8 cellular contexts compared by ENCODE assay signal in the genomic region with DNA sequence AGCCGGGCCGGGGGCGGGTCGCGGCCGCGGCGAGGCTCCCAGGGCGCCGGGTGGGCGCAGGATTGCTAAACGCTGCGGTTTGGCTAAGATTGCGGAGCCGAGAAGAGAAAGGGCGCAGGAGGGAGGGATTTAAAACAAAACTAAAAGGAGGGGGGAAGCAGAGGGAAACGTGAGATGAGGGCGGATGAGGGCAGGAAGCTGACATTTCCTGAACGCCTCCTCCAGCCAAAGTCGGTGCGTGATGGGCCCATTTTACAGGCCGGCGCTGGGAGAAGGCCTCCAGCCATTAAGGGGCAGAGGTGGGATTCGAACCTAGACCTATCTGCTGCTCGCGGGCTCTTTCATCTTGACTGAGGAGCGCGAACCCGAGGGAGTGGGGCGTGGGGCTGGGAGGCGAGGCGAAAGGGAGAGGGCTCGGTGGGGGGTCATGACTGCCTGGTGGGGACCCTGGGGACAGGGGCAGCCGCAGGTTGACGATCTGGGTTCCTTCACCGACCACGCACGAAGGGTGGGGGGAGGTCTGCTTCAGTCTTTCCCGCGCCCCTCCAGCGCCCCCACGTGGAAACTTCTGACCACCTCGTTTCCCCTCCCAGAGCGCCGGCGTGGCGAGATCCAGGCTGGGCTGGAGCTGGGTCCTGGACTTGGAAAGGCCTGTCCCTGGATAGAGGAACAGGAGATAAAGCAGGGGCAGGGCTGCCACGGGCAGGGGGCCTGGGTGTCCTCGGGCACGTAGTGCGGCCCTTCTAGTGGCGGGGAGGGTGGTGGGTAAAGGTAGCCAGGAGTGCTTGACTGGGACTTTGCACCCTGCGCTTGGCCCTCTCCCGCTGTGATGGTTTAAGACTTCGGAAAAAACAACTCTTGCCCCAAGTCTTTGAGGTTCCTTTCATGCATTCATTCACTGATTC. TPM values are rescaled to one million over a fixed set of nuclear protein-coding genes. Genes with fewer than 3 reads are reported as not detected.
DNase-seq lines count a peak whose midpoint lies in the region; ATAC-seq, FAIRE-seq and TF ChIP-seq lines count a peak whose summit lies in the region.

No MANE protein-coding gene starts in this region.

- no peak overlapping the region for H3K27ac ChIP-seq in mesendoderm (ENCODE audit: low read depth, low read length)

- H3K36me3 Mint-ChIP-seq in activated CD4-positive, alpha-beta memory T cell treated with anti-CD3 and anti-CD28 coated beads, Interleukin-2, amount 10 ng/mL, durations not matched to agents 7 days and 5 days (ENCODE audit: low read depth) = no peaks in the 10 kb centered on the region

- H3K79me1 ChIP-seq in mesendoderm (ENCODE audit: low read length) = no peaks in the 10 kb centered on the region

- no peak overlapping the region for H3K4ac ChIP-seq in mesendoderm (ENCODE audit: low read depth, low read length)

- peak; percentile 60 for DNase-seq in GM12891 (ENCODE audit: insufficient read length, low spot score)
- peak; percentile 53 for DNase-seq in NCI-H2171 (lab: John Stamatoyannopoulos, UW)
- DNase-seq in activated CD4-positive, alpha-beta memory T cell treated with anti-CD3 and anti-CD28 coated beads, Interleukin-2, amount 10 ng/mL, durations not matched to agents 7 days and 5 days = peak; percentile 73
- DNase-seq in effector CD8-positive, alpha-beta T cell (lab: John Stamatoyannopoulos, UW) = peak; percentile 58
- DNase-seq in mesendoderm = peak; percentile 79
- DNase-seq in stimulated activated CD8-positive, alpha-beta memory T cell treated with anti-CD3 and anti-CD28 coated beads, Interleukin-12 subunit alpha, Interleukin-12 subunit beta, amount 100 ng/mL, for 24 hours (ENCODE audit: extremely low read depth) = peak; percentile 16

- no peak overlapping the region for H2BK5ac ChIP-seq in mesendoderm (ENCODE audit: low read length)

- H3K56ac ChIP-seq in mesendoderm (ENCODE audit: low read length) = peak overlapping the region; percentile 84

- ATAC-seq in GM21423 (IDR thresholded peaks at IDR 0.05; ENCODE audit: unreplicated experiment) = no peak
- ATAC-seq in GM18858 (IDR thresholded peaks at IDR 0.05; ENCODE audit: unreplicated experiment) = no peak

- H3K18ac ChIP-seq in mesendoderm (ENCODE audit: low read length) = no peak overlapping the region

- TF ChIP-seq POLR2A in GM12891 (IDR thresholded peaks at IDR 0.05; ENCODE audit: low read depth, low read length) = no peak

- FAIRE-seq in GM12891 (lab: Jason Lieb, UNC) = peak; percentile 80

- H3K4me1 Mint-ChIP-seq in activated CD4-positive, alpha-beta memory T cell treated with anti-CD3 and anti-CD28 coated beads, Interleukin-2, amount 10 ng/mL, durations not matched to agents 7 days and 5 days = peaks cover 16% of the 10 kb centered on the region

- peaks cover 8% of the 10 kb centered on the region for H3K27me3 Mint-ChIP-seq in activated CD4-positive, alpha-beta memory T cell treated with anti-CD3 and anti-CD28 coated beads, Interleukin-2, amount 10 ng/mL, durations not matched to agents 7 days and 5 days

- peak overlapping the region; percentile 67 for H3K27ac Mint-ChIP-seq in activated CD4-positive, alpha-beta memory T cell treated with anti-CD3 and anti-CD28 coated beads, Interleukin-2, amount 10 ng/mL, durations not matched to agents 7 days and 5 days

- POLR2A ChIA-PET in activated CD4-positive, alpha-beta memory T cell treated with anti-CD3 and anti-CD28 coated beads, Interleukin-2, amount 10 ng/mL, durations not matched to agents 7 days and 5 days (lab: Charles Lee) = interaction anchor here (0.5 to 1.8 kb wide), 7 partner anchors 12 to 174 kb away, joined by 3 to 5 read pairs (median 3); no protein-coding TSS in a partner anchor

- H2BK15ac ChIP-seq in mesendoderm (replicated peaks; ENCODE audit: low read depth) = no peak overlapping the region

- CTCF ChIA-PET in activated CD4-positive, alpha-beta memory T cell treated with anti-CD3 and anti-CD28 coated beads, Interleukin-2, amount 10 ng/mL, durations not matched to agents 7 days and 5 days (lab: Charles Lee) = interaction anchor here (0.7 to 2.0 kb wide), 11 partner anchors 28 to 296 kb away, joined by 3 to 13 read pairs (median 4); no protein-coding TSS in a partner anchor

- H3K4me1 ChIP-seq in mesendoderm (ENCODE audit: control insufficient read depth, low read depth, low read length) = no peaks in the 10 kb centered on the region

- no peaks in the 10 kb centered on the region for H3K79me2 ChIP-seq in mesendoderm (ENCODE audit: control insufficient read depth, insufficient read depth, low read length)

- no CpG with 5 or more reads among the region's 55 CpGs for WGBS in mesendoderm (ENCODE audit: extremely low coverage, insufficient coverage, low lambda C conversion rate)

- H3K23ac ChIP-seq in mesendoderm (ENCODE audit: low read length) = no peak overlapping the region

- H3K4me2 ChIP-seq in mesendoderm (ENCODE audit: low read length) = peak overlapping the region; percentile 66

- H4K5ac ChIP-seq in mesendoderm (ENCODE audit: low read length) = no peak overlapping the region

- H3K27me3 ChIP-seq in mesendoderm (ENCODE audit: insufficient read depth, low read length, poor library complexity) = no peaks in the 10 kb centered on the region

- no peaks in the 10 kb centered on the region for H3K36me3 ChIP-seq in mesendoderm (ENCODE audit: control insufficient read depth, insufficient read depth, low read length)

- no peak overlapping the region for H2BK120ac ChIP-seq in mesendoderm (ENCODE audit: low read depth, low read length)

- H2AK5ac ChIP-seq in mesendoderm (ENCODE audit: low read length) = no peak overlapping the region

- H3K9me3 Mint-ChIP-seq in activated CD4-positive, alpha-beta memory T cell treated with anti-CD3 and anti-CD28 coated beads, Interleukin-2, amount 10 ng/mL, durations not matched to agents 7 days and 5 days = no peaks in the 10 kb centered on the region

- H4K8ac ChIP-seq in mesendoderm (ENCODE audit: low read depth, low read length) = no peak overlapping the region

- peak overlapping the region; percentile 54 for H3K9ac ChIP-seq in mesendoderm (ENCODE audit: low read length)

- no peak overlapping the region for H3K4me3 ChIP-seq in mesendoderm (ENCODE audit: low read length)

- H3K4me3 Mint-ChIP-seq in activated CD4-positive, alpha-beta memory T cell treated with anti-CD3 and anti-CD28 coated beads, Interleukin-2, amount 10 ng/mL, durations not matched to agents 7 days and 5 days = peak overlapping the region; percentile 79

TF ChIP-seq in GM12891, 5 proteins besides CTCF, POLR2A, EP300 and RAD21:
- TF ChIP-seq POU2F2 (IDR thresholded peaks at IDR 0.05; ENCODE audit: low read depth, low read length) = no peak
- no peak for TF ChIP-seq PAX5 (IDR thresholded peaks at IDR 0.05; ENCODE audit: insufficient read depth, low read length, severe bottlenecking)
- no peak for TF ChIP-seq SPI1 (IDR thresholded peaks at IDR 0.05; ENCODE audit: low read depth, low read length)
- TF ChIP-seq TAF1 (IDR thresholded peaks at IDR 0.05; ENCODE audit: low read depth, low read length) = no peak
- no peak for TF ChIP-seq POLR2AphosphoS5 (IDR thresholded peaks at IDR 0.05; ENCODE audit: low read depth, low read length)

RNA-seq across cellular contexts. Expression of gene TAC4, which starts 3.8 kb away (rescaled TPM):
- not detected for polyA plus RNA-seq in GM12891 (2012; ENCODE audit: low read depth, missing spikeins)
- total RNA-seq in activated CD4-positive, alpha-beta memory T cell treated with anti-CD3 and anti-CD28 coated beads, Interleukin-2, amount 10 ng/mL, durations not matched to agents 7 days and 5 days = not detected
- polyA plus RNA-seq in mesendoderm (2013, experiment 1 of 2) = not detected
- not detected for polyA plus RNA-seq in mesendoderm (2013, experiment 2 of 2)

Comparison
In these comparisons a context has a peak if more than half of its experiments do, and no peak if none do; other contexts are left out.
1. DNase-seq: peak in every context shown above with its lines; median percentile 79 in mesendoderm; 73 in activated CD4-positive, alpha-beta memory T cell treated with anti-CD3 and anti-CD28 coated beads, Interleukin-2, amount 10 ng/mL, durations not matched to agents 7 days and 5 days; 60 in GM12891; 58 in effector CD8-positive, alpha-beta T cell; 53 in NCI-H2171; 16 in stimulated activated CD8-positive, alpha-beta memory T cell treated with anti-CD3 and anti-CD28 coated beads, Interleukin-12 subunit alpha, Interleukin-12 subunit beta, amount 100 ng/mL, for 24 hours.